Comparison of ENCODE assay signal across 8 cellular contexts in the genomic region with DNA sequence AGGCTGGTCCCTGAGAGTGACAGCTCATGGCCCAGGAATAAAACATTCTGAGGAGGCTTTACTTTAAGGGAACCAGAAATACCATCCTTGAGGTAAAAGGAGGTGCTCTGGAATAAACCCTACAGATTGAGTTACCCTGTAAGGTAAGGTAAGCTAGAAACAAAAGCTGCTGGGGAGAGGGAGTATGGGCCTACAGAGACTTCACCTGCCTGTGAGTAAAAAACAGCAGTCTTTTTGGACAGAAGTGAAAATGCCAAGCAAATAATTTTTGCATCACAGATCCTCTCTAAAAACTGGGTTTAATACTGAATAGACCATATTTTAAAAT. TPM values are rescaled to one million over a fixed set of nuclear protein-coding genes. Genes with fewer than 3 reads are reported as not detected.
DNase-seq lines count a peak whose midpoint lies in the region; ATAC-seq and TF ChIP-seq lines count a peak whose summit lies in the region.

No MANE protein-coding gene starts in this region.

- H3K36me3 Mint-ChIP-seq in activated T-cell treated with anti-CD3 and anti-CD28 coated beads, Interleukin-2, amount 50 U/mL, for 72 hours (ENCODE audit: insufficient read depth in 2 of 2) = peaks cover 1 to 2% of the 10 kb centered on the region in 2 donors
- H3K36me3 Mint-ChIP-seq in type B pancreatic cell = peaks cover 5% of the 10 kb centered on the region

- no peak overlapping the region for H2AK5ac ChIP-seq in mesendoderm (ENCODE audit: low read length)

- H3K4me1 Mint-ChIP-seq in activated T-cell treated with anti-CD3 and anti-CD28 coated beads, Interleukin-2, amount 50 U/mL, for 72 hours (ENCODE audit: low read depth) = peaks cover 87% of the 10 kb centered on the region
- H3K4me1 Mint-ChIP-seq in type B pancreatic cell (ENCODE audit: unreplicated experiment) = peaks cover 62% of the 10 kb centered on the region

- no peak overlapping the region for H3K4me2 ChIP-seq in mesendoderm (ENCODE audit: low read length)

- no peaks in the 10 kb centered on the region for H3K9me3 ChIP-seq in adrenal gland (replicated peaks in 1 of 3)

- no peak overlapping the region for H2BK15ac ChIP-seq in mesendoderm (replicated peaks; ENCODE audit: low read depth)

- H3K27ac Mint-ChIP-seq in activated T-cell treated with anti-CD3 and anti-CD28 coated beads, Interleukin-2, amount 50 U/mL, for 72 hours = peak overlapping the region; percentile 95
- peak overlapping the region; percentile 98 for H3K27ac Mint-ChIP-seq in type B pancreatic cell

- peaks cover 15% of the 10 kb centered on the region for H3K79me2 ChIP-seq in mesendoderm (ENCODE audit: control insufficient read depth, insufficient read depth, low read length)

- TF ChIP-seq CTCF in adrenal gland (IDR thresholded peaks at IDR 0.05) (no peak), type B pancreatic cell (conservative IDR thresholded peaks at IDR 0.05) (no peak)

- intact Hi-C loops in adrenal gland (cut with DNase I) = loop anchor here in 1 of 2 donors (5.0 kb wide), 1 partner anchor 42 kb away; a partner anchor contains a TSS

- H3K9ac ChIP-seq in mesendoderm (ENCODE audit: low read length) = peak overlapping the region; percentile 5

- DNase-seq in activated T-cell treated with anti-CD3 and anti-CD28 coated beads, Interleukin-2, amount 50 U/mL, for 72 hours = no peak
- no peak for DNase-seq in activated T-cell treated with anti-CD3 and anti-CD28 coated beads, Interleukin-2, amount 50 U/mL, for 48 hours
- DNase-seq in adrenal gland (no peak), mesendoderm (no peak), type B pancreatic cell (ENCODE audit: extremely low spot score, unreplicated experiment) (no peak), NCI-H2171 (lab: John Stamatoyannopoulos, UW) (no peak), foreskin melanocyte (no peak), kidney tubule cell (ENCODE audit: low spot score) (no peak)

- H3K4me3 Mint-ChIP-seq in activated T-cell treated with anti-CD3 and anti-CD28 coated beads, Interleukin-2, amount 50 U/mL, for 72 hours = peak overlapping the region; percentile 86 to 92
- peak overlapping the region; percentile 78 for H3K4me3 Mint-ChIP-seq in type B pancreatic cell

- H2BK5ac ChIP-seq in mesendoderm (ENCODE audit: low read length) = no peak overlapping the region

- H3K4ac ChIP-seq in mesendoderm (ENCODE audit: low read depth, low read length) = no peak overlapping the region

- no peak overlapping the region for H3K4me3 ChIP-seq in adrenal gland
- H3K4me3 ChIP-seq in mesendoderm (ENCODE audit: low read length) = no peak overlapping the region

- no peaks in the 10 kb centered on the region for H3K27me3 Mint-ChIP-seq in activated T-cell treated with anti-CD3 and anti-CD28 coated beads, Interleukin-2, amount 50 U/mL, for 72 hours (ENCODE audit: low read depth)
- H3K27me3 Mint-ChIP-seq in type B pancreatic cell = no peaks in the 10 kb centered on the region

- H3K27me3 ChIP-seq in adrenal gland (no peaks in the 10 kb centered on the region), mesendoderm (ENCODE audit: insufficient read depth, low read length, poor library complexity) (no peaks in the 10 kb centered on the region)

- no peak overlapping the region for H3K23ac ChIP-seq in mesendoderm (ENCODE audit: low read length)

- ATAC-seq in activated T-cell treated with anti-CD3 and anti-CD28 coated beads, Interleukin-2, amount 50 U/mL, for 72 hours (replicated peaks in 1 of 2) = no peak

- H3K56ac ChIP-seq in mesendoderm (ENCODE audit: low read length) = peak overlapping the region; percentile 40

- H3K9me3 Mint-ChIP-seq in activated T-cell treated with anti-CD3 and anti-CD28 coated beads, Interleukin-2, amount 50 U/mL, for 72 hours = peaks cover 0 to 2% of the 10 kb centered on the region in 2 donors
- H3K9me3 Mint-ChIP-seq in type B pancreatic cell = no peaks in the 10 kb centered on the region

- no peak overlapping the region for H3K18ac ChIP-seq in mesendoderm (ENCODE audit: low read length)

- TF ChIP-seq POLR2A in adrenal gland (IDR thresholded peaks at IDR 0.05) = no peak

- no peaks in the 10 kb centered on the region for H3K36me3 ChIP-seq in adrenal gland (replicated peaks in 1 of 2)
- no peaks in the 10 kb centered on the region for H3K36me3 ChIP-seq in mesendoderm (ENCODE audit: control insufficient read depth, insufficient read depth, low read length)

- H4K8ac ChIP-seq in mesendoderm (ENCODE audit: low read depth, low read length) = no peak overlapping the region

- H3K27ac ChIP-seq in adrenal gland (peak overlapping the region; percentile 5 to 98 (median 88)), mesendoderm (ENCODE audit: low read depth, low read length) (peak overlapping the region; percentile 9)

- peaks cover 15% of the 10 kb centered on the region for H3K79me1 ChIP-seq in mesendoderm (ENCODE audit: low read length)

- H3K4me1 ChIP-seq in adrenal gland (replicated peaks in 1 of 2) (peaks cover 50 to 67% of the 10 kb centered on the region in 2 donors), mesendoderm (ENCODE audit: control insufficient read depth, low read depth, low read length) (peaks cover 12% of the 10 kb centered on the region)

- no peak overlapping the region for H4K5ac ChIP-seq in mesendoderm (ENCODE audit: low read length)

- H2BK120ac ChIP-seq in mesendoderm (ENCODE audit: low read depth, low read length) = no peak overlapping the region

RNA-seq across cellular contexts. Expression of a gene that starts 41.2 kb away (rescaled TPM):
- 10 to 100 TPM; 35.6 to 38.3 TPM for total RNA-seq in activated T-cell treated with anti-CD3 and anti-CD28 coated beads, Interleukin-2, amount 50 U/mL, for 72 hours
- 100 to 1,000 TPM in 2 of 8 donors, 10 to 100 TPM in 6; 57.3 to 124 (median 84.8) TPM for total RNA-seq in adrenal gland
- polyA plus RNA-seq in adrenal gland = 10 to 100 TPM; 17.4 to 57.1 (median 32.3) TPM
- polyA plus RNA-seq in mesendoderm (2013, experiment 1 of 2) = 122 TPM
- polyA plus RNA-seq in mesendoderm (2013, experiment 2 of 2) = 119 TPM
- 87.9 and 103 TPM in 2 replicates for total RNA-seq in type B pancreatic cell (ENCODE audit: low replicate concordance)

RNA-seq across cellular contexts. Expression of a gene that starts 56.5 kb away (rescaled TPM):
- 10 to 100 TPM; 49.6 to 55.4 TPM for total RNA-seq in activated T-cell treated with anti-CD3 and anti-CD28 coated beads, Interleukin-2, amount 50 U/mL, for 72 hours
- total RNA-seq in adrenal gland (10 to 100 TPM in 7 of 8 donors, 1 to 10 TPM in 1; 9.4 to 46.1 (median 16.0) TPM), type B pancreatic cell (ENCODE audit: low replicate concordance) (0.31 and 0.48 TPM in 2 replicates)
- 1 to 10 TPM; 3.3 to 4.8 (median 3.8) TPM for polyA plus RNA-seq in adrenal gland
- 0.03 TPM for polyA plus RNA-seq in mesendoderm (2013, experiment 1 of 2)
- polyA plus RNA-seq in mesendoderm (2013, experiment 2 of 2) = 0.11 TPM
